In the genomic region with DNA sequence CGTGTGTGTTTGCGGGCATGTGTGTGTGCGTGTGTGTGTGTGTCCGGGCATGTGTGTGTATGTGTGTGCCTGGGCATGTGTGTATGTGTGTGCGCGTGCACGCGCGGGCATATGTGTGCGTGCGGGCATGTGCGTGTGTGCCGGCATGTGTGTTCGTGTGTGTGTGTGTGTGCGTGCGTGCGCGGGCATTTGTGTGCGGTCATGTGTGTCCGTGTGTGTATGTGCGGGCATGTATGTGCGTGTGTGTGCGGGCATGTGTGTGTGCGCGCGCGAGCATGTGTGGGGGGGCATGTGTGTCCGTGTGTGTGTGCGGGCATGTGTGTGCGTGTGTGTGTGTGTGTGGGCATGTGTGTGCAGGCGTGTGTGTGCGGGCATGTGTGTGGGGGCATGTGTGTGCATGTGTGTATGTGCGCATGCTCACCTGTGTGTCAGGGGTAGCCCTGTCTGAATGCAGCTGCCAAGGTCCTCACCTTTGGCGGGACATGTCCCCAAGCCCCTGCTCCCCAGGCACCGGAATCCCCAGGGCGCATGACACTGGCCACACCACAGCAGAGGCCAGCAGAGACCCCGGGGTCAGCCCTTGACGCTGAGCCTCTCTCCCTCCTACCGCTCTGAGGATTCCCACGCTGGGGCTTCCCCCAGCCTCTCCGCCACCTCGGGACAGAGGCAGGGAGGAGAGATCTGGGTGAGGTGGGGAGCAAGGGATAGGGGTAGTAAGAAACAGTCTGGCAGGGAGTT, we compare ENCODE assay signal across 1 cellular context.
TF ChIP-seq lines count a peak whose summit lies in the region.

No MANE protein-coding gene starts in this region.

TF ChIP-seq in HEK293, 187 proteins besides CTCF, POLR2A, EP300 and RAD21 (continued from another document):
- TF ChIP-seq HIC1 (tag by site-specific recombination; IDR thresholded peaks at IDR 0.05) (0 out of 2 replicates have a peak, but pooled peaks have one; percentile 68), ZNF600 (tag by site-specific recombination; IDR thresholded peaks at IDR 0.05) (0 out of 2 replicates have a peak, but pooled peaks have one; percentile 19), ZNF624 (tag by site-specific recombination; IDR thresholded peaks at IDR 0.05) (no peak), ZNF148 (tag by site-specific recombination; IDR thresholded peaks at IDR 0.05; ENCODE audit: borderline replicate concordance) (no peak), ZNF350 (tag by site-specific recombination; IDR thresholded peaks at IDR 0.05) (no peak), ZNF211 (tag by site-specific recombination; IDR thresholded peaks at IDR 0.05; ENCODE audit: low read depth) (no peak), ZNF701 (tag by site-specific recombination; IDR thresholded peaks at IDR 0.05) (no peak), ZBTB17 (tag by site-specific recombination; IDR thresholded peaks at IDR 0.05) (no peak), ZNF292 (tag by site-specific recombination; IDR thresholded peaks at IDR 0.05; ENCODE audit: borderline replicate concordance, low read depth) (no peak), ZNF416 (tag by site-specific recombination; IDR thresholded peaks at IDR 0.05) (no peak), ZNF76 (tag by site-specific recombination; IDR thresholded peaks at IDR 0.05; ENCODE audit: borderline replicate concordance, low read depth) (no peak), ZNF664 (tag by site-specific recombination; IDR thresholded peaks at IDR 0.05) (no peak), ZNF354C (tag by site-specific recombination; IDR thresholded peaks at IDR 0.05; ENCODE audit: borderline replicate concordance, low read depth) (no peak), ZNF324 (tag by site-specific recombination; IDR thresholded peaks at IDR 0.05) (no peak), REPIN1 (tag by site-specific recombination; IDR thresholded peaks at IDR 0.05; ENCODE audit: low read depth) (no peak), ZNF19 (tag by site-specific recombination; IDR thresholded peaks at IDR 0.05; ENCODE audit: low read depth) (no peak), ZBTB20 (tag by site-specific recombination; IDR thresholded peaks at IDR 0.05) (no peak), ZNF404 (tag by site-specific recombination; IDR thresholded peaks at IDR 0.05) (no peak), ZBTB44 (tag by site-specific recombination; IDR thresholded peaks at IDR 0.05) (no peak), ZSCAN16 (tag by site-specific recombination; IDR thresholded peaks at IDR 0.05) (no peak), ZSCAN5A (tag by site-specific recombination; IDR thresholded peaks at IDR 0.05) (no peak), INSM2 (tag by site-specific recombination; IDR thresholded peaks at IDR 0.05) (0 out of 2 replicates have a peak, but pooled peaks have one; percentile 28)
- TF ChIP-seq, protein P1, sequence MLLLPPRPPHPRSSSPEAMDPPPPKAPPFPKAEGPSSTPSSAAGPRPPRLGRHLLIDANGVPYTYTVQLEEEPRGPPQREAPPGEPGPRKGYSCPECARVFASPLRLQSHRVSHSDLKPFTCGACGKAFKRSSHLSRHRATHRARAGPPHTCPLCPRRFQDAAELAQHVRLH (tag by site-specific recombination; IDR thresholded peaks at IDR 0.05): no peak
